Comparison of ENCODE assay signal across 8 cellular contexts in the genomic region with DNA sequence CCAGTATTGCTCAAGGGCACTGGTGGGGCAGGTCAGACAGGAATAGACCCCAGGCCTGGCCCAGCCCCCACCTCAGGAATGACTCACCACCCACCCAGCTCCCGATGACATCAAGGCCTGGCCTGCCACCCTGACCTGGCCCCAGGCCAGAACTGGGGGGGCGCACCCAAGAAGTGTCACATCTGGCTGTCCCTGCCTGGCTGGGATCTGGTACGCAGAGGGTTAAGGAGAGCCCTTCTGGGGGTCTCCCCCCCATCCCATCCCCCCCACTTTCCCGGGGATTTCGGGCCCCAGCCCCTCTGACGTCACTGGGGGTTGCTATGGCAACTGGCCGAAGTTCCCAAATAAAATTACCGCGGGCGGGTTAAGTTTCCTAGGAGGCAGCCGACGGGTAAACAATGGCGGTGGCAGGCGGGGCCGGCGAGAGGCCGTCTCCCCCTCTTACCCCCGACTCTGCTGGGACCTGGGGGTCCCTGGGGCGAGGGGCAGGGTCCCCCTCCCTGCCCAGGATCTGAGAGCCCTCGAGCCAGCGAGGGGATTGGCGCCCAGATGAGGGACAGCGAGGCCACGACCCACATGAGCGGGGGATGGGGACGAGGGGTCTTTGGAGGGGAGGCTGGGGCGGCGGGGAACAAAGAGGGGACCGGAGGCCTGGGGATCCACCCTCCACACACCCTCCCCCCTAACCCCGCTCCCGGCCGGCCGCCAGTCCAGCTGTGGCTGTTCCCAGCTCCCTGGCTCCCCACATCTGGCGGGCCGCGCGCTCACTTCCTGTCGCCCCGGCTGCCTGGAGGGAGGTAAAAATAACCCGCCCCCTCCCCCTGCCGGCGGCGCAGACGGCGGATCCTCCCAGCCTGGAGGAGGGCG. TPM values are rescaled to one million over a fixed set of nuclear protein-coding genes. Genes with fewer than 3 reads are reported as not detected.
A peak's percentile ranks its signal among the peaks of the same experiment; 100 is the strongest.
DNase-seq lines count a peak whose midpoint lies in the region; ATAC-seq and TF ChIP-seq lines count a peak whose summit lies in the region.

No MANE protein-coding gene starts in this region.

- ATAC-seq in GM21786 (IDR thresholded peaks at IDR 0.05; ENCODE audit: unreplicated experiment), result peak; percentile 37

- H3K4me3 Mint-ChIP-seq in activated naive CD4-positive, alpha-beta T cell treated with anti-CD3 and anti-CD28 coated beads, Interleukin-2, amount 10 ng/mL, durations not matched to agents 7 days and 5 days, result peak overlapping the region; percentile 72

- DNase-seq in DMS153 treated with DMSO at 0.1 percent for 48 hours (lab: John Stamatoyannopoulos, UW; ENCODE audit: unreplicated experiment) (peak; percentile 81), LoVo (ENCODE audit: low spot score) (peak; percentile 87), SK-MEL-5 (ENCODE audit: low read depth, low spot score) (peak; percentile 85), globus pallidus (ENCODE audit: low spot score) (peak; percentile 80), osteoblast (ENCODE audit: insufficient read length, low spot score, missing footprints) (peak; percentile 99)
- peak; percentile 89 for DNase-seq in activated naive CD4-positive, alpha-beta T cell treated with anti-CD3 and anti-CD28 coated beads, Interleukin-2, amount 10 ng/mL, durations not matched to agents 7 days and 5 days

- no peak for TF ChIP-seq CTCF in osteoblast (IDR thresholded peaks at IDR 0.05; ENCODE audit: extremely low read depth, low read depth, low read length)

- peaks cover 66% of the 10 kb centered on the region for H3K4me1 Mint-ChIP-seq in activated naive CD4-positive, alpha-beta T cell treated with anti-CD3 and anti-CD28 coated beads, Interleukin-2, amount 10 ng/mL, durations not matched to agents 7 days and 5 days

- H3K27ac ChIP-seq in osteoblast (ENCODE audit: low read depth, low read length), result peak overlapping the region; percentile 100
- H3K27ac ChIP-seq in temporal lobe (ENCODE audit: low read depth, low read length), result peak overlapping the region; percentile 95

- peak overlapping the region; percentile 75 for H3K4me3 ChIP-seq in osteoblast (ENCODE audit: insufficient read depth, low read length)

- H3K27ac Mint-ChIP-seq in activated naive CD4-positive, alpha-beta T cell treated with anti-CD3 and anti-CD28 coated beads, Interleukin-2, amount 10 ng/mL, durations not matched to agents 7 days and 5 days, result peak overlapping the region; percentile 96

- no peaks in the 10 kb centered on the region for H3K36me3 Mint-ChIP-seq in activated naive CD4-positive, alpha-beta T cell treated with anti-CD3 and anti-CD28 coated beads, Interleukin-2, amount 10 ng/mL, durations not matched to agents 7 days and 5 days

- H3K27me3 ChIP-seq in osteoblast (ENCODE audit: insufficient read depth, low read length), result no peaks in the 10 kb centered on the region

- H3K4me1 ChIP-seq in osteoblast (ENCODE audit: insufficient read depth, low read length), result peaks cover 54% of the 10 kb centered on the region

- H3K9me3 Mint-ChIP-seq in activated naive CD4-positive, alpha-beta T cell treated with anti-CD3 and anti-CD28 coated beads, Interleukin-2, amount 10 ng/mL, durations not matched to agents 7 days and 5 days, result no peaks in the 10 kb centered on the region

- in situ Hi-C loops in SK-MEL-5 (cut with HindIII; ENCODE audit: low pct_unique_long_range_greater_than_20kb, low sequenced_read_pairs), result no loop called here

- H3K27me3 Mint-ChIP-seq in activated naive CD4-positive, alpha-beta T cell treated with anti-CD3 and anti-CD28 coated beads, Interleukin-2, amount 10 ng/mL, durations not matched to agents 7 days and 5 days, result peaks cover 21% of the 10 kb centered on the region

- H2AFZ ChIP-seq in osteoblast (ENCODE audit: low read length), result no peak overlapping the region

- CTCF ChIA-PET in activated naive CD4-positive, alpha-beta T cell treated with anti-CD3 and anti-CD28 coated beads, Interleukin-2, amount 10 ng/mL, durations not matched to agents 7 days and 5 days (lab: Charles Lee), result interaction anchor here (0.7 to 2.0 kb wide), 8 partner anchors 8 to 570 kb away, joined by 3 to 17 read pairs (median 4); no protein-coding TSS in a partner anchor

- H3K9me3 ChIP-seq in osteoblast (ENCODE audit: low read depth, low read length), result no peaks in the 10 kb centered on the region

- peaks cover 8% of the 10 kb centered on the region for H3K79me2 ChIP-seq in osteoblast (ENCODE audit: insufficient read depth, low read length)

- no peaks in the 10 kb centered on the region for H3K36me3 ChIP-seq in osteoblast (ENCODE audit: insufficient read depth, low read length)

- H3K4me2 ChIP-seq in osteoblast (ENCODE audit: insufficient read depth, low read length), result peak overlapping the region; percentile 88

- H4K20me1 ChIP-seq in osteoblast (ENCODE audit: insufficient read depth, low read length), result no peaks in the 10 kb centered on the region

RNA-seq across cellular contexts. Expression of a gene that starts 29.7 kb away (rescaled TPM):
- total RNA-seq in SK-MEL-5 (2014; rRNA removed; shearing (Covaris generic)), result not detected in 2 replicates
- polyA plus RNA-seq in SK-MEL-5 (2015; cell fraction: cytosol; rRNA removed), result not detected in 2 replicates
- polyA plus RNA-seq in SK-MEL-5 (2015; cell fraction: nucleus; rRNA removed), result not detected in 2 replicates
- total RNA-seq in osteoblast (0.59 TPM in 1 of 2 replicates, not detected in the other), temporal lobe (3.0 TPM)

RNA-seq across cellular contexts. Expression of a gene that starts 52.0 kb away (rescaled TPM):
- total RNA-seq in SK-MEL-5 (2014; rRNA removed; shearing (Covaris generic)), result 1.3 and 1.4 TPM in 2 replicates
- polyA plus RNA-seq in SK-MEL-5 (2015; cell fraction: cytosol; rRNA removed), result 5.9 and 8.7 TPM in 2 replicates
- polyA plus RNA-seq in SK-MEL-5 (2015; cell fraction: nucleus; rRNA removed), result 3.6 and 4.3 TPM in 2 replicates
- total RNA-seq in osteoblast (6.8 and 9.0 TPM in 2 replicates), temporal lobe (14.0 TPM)

RNA-seq across cellular contexts. Expression of a gene that starts 58.7 kb away (rescaled TPM):
- 0.56 and 1.1 TPM in 2 replicates for total RNA-seq in SK-MEL-5 (2014; rRNA removed; shearing (Covaris generic))
- 1.1 and 1.6 TPM in 2 replicates for polyA plus RNA-seq in SK-MEL-5 (2015; cell fraction: cytosol; rRNA removed)
- 4.0 and 5.4 TPM in 2 replicates for polyA plus RNA-seq in SK-MEL-5 (2015; cell fraction: nucleus; rRNA removed)
- 0.59 and 0.72 TPM in 2 replicates for total RNA-seq in osteoblast
- 14.8 TPM for total RNA-seq in temporal lobe

RNA-seq across cellular contexts. Expression of a gene that starts 58.7 kb away (rescaled TPM):
- 10.5 and 11.0 TPM in 2 replicates for total RNA-seq in SK-MEL-5 (2014; rRNA removed; shearing (Covaris generic))
- polyA plus RNA-seq in SK-MEL-5 (2015; cell fraction: cytosol; rRNA removed), result 22.1 and 22.6 TPM in 2 replicates
- polyA plus RNA-seq in SK-MEL-5 (2015; cell fraction: nucleus; rRNA removed), result 46.5 and 70.2 TPM in 2 replicates
- total RNA-seq in osteoblast, result 19.2 and 22.4 TPM in 2 replicates
- total RNA-seq in temporal lobe, result 11.8 TPM

Comparison
In these comparisons a context has a peak if more than half of its experiments do, and no peak if none do; other contexts are left out.
1. Peak in every context shown above with its lines: DNase-seq, ATAC-seq, H3K4me3 ChIP-seq and H3K27ac ChIP-seq.